Comparison of ENCODE assay signal across 24 cellular contexts in the genomic region with DNA sequence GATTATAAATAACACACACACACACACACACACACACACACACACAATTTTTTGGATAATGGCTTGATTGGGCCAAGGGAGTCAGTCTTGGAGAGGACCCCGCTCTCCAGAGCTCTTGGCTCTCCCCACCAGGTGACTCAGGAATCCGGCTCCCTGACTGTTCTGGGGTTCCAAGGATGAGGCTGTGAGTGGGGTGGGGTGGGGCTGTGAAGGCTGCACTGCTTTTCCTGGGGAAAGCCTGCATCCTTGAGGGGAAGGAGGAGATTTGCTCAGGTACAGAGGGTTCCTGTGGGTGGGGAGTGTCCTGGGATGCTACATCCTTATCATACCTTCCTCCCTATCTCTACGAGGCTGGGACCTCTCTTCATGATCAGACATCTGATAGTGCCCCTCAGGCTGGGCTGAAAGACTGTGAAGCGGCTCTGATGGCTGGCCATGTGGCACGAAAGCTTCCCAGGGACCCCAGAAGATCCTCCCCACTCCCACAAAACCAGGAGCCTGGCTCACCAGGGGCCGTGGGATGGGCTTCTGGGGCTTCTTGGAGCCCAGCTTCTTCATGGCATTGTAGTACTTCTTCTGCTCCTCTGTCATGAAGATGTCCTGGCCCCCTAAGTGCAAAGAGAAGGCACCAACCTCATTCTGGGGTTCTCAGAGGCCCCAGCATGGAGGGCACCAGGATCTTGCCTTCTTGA. TPM values are rescaled to one million over a fixed set of nuclear protein-coding genes. Genes with fewer than 3 reads are reported as not detected.
DNase-seq lines count a peak whose midpoint lies in the region; ATAC-seq, FAIRE-seq and TF ChIP-seq lines count a peak whose summit lies in the region.
"Had no signal": no experiment of that assay in that cellular context is flagged by ENCODE, and none has a peak within 500 bp of the region (broad histone marks: within the 10 kb centered on the region; RNA-seq: fewer than 3 reads in every experiment).

No MANE protein-coding gene starts in this region.

- H3K4me1 ChIP-seq in left ventricle myocardium inferior (no peaks in the 10 kb centered on the region), kidney (ENCODE audit: control insufficient read depth in 1 of 2, insufficient read depth in 1 of 2, low read depth in 1 of 2, low read length in 2 of 2) (no peaks in the 10 kb centered on the region), spleen (no peaks in the 10 kb centered on the region)
- H3K4me1 ChIP-seq: BLaER1 had no signal

- H3K36me3 ChIP-seq in left ventricle myocardium inferior: peaks cover 76% of the 10 kb centered on the region
- H3K36me3 ChIP-seq in kidney (ENCODE audit: control insufficient read depth in 1 of 2, insufficient read depth in 2 of 2, low read length in 2 of 2): no peaks in the 10 kb centered on the region
- H3K36me3 ChIP-seq in spleen: peaks cover 0 to 8% (median 0%) of the 10 kb centered on the region in 6 donors

- H3K27me3 ChIP-seq in left ventricle myocardium inferior (ENCODE audit: low read depth) (no peaks in the 10 kb centered on the region), spleen (replicated peaks in 1 of 7) (no peaks in the 10 kb centered on the region)
- H3K27me3 ChIP-seq: BLaER1 had no signal

- no peak for FAIRE-seq in kidney (lab: Jason Lieb, UNC)
- FAIRE-seq: A204.1, GM12892 had no signal

- no peak for TF ChIP-seq POLR2A in spleen (IDR thresholded peaks at IDR 0.05)

- DNase-seq in left ventricle myocardium inferior (no peak), Right ventricle myocardium inferior (ENCODE audit: missing footprints) (no peak), kidney (peak; percentile 25), spleen (peak; percentile 44), epidermal melanocyte (ENCODE audit: insufficient read length, low spot score) (no peak)
- DNase-seq in effector CD8-positive, alpha-beta T cell (lab: John Stamatoyannopoulos, UW): no peak
- DNase-seq: CD4-positive, CD25-positive, alpha-beta regulatory T cell; DMS153; DND-41; GOT3; HCEC 1CT; KBM-7; MV-4-11; NCI-H1105; NCI-H146; NCI-H1930; NCI-H446; NCI-H524 treated with DMSO at 0.1 percent for 48 hours; RPMI8226; SHP77 had no signal

- no peak for TF ChIP-seq CTCF in left ventricle myocardium inferior (IDR thresholded peaks at IDR 0.05; ENCODE audit: borderline replicate concordance)
- no peak for TF ChIP-seq CTCF in kidney (IDR thresholded peaks at IDR 0.05; ENCODE audit: borderline replicate concordance, extremely low read depth, insufficient read depth)
- no peak for TF ChIP-seq CTCF in spleen (IDR thresholded peaks at IDR 0.05 in 8 of 11, conservative IDR thresholded peaks at IDR 0.05 in 3 of 11)

- 73 to 100% (median 82%) methylated on average over 1 to 6 of the region's 6 CpGs for WGBS in spleen, 5 donors

- ATAC-seq in Right ventricle myocardium inferior (no peak), SK-N-SH treated with all-trans-retinoic acid at 6 μM for 48 hours (no peak)

- intact Hi-C loops in left ventricle myocardium inferior (cut with micrococcal nuclease) (no loop called here), Right ventricle myocardium inferior (cut with DNase I) (no loop called here), kidney (cut with DNase I) (no loop called here), spleen (cut with DNase I; ENCODE audit: low total_unique reads) (no loop called here)

- H3K4me3 ChIP-seq in left ventricle myocardium inferior: no peak overlapping the region
- no peak overlapping the region for H3K4me3 ChIP-seq in kidney (ENCODE audit: low read length in 2 of 2)
- no peak overlapping the region for H3K4me3 ChIP-seq in spleen
- H3K4me3 ChIP-seq: BLaER1 had no signal

- no peaks in the 10 kb centered on the region for H3K9me3 ChIP-seq in left ventricle myocardium inferior (replicated peaks)
- no peaks in the 10 kb centered on the region for H3K9me3 ChIP-seq in kidney (ENCODE audit: control insufficient read depth in 1 of 2, low read length in 2 of 2)
- peaks cover 0 to 14% (median 5%) of the 10 kb centered on the region in 8 donors for H3K9me3 ChIP-seq in spleen

- peak overlapping the region; percentile 8 for H3K27ac ChIP-seq in left ventricle myocardium inferior (replicated peaks)
- H3K27ac ChIP-seq in kidney (ENCODE audit: low read depth in 2 of 2, low read length in 2 of 2): no peak overlapping the region
- no peak overlapping the region for H3K27ac ChIP-seq in spleen
- H3K27ac ChIP-seq: BLaER1 had no signal

- no peak overlapping the region for H3K9ac ChIP-seq in kidney (ENCODE audit: low read length in 2 of 2)
- H3K9ac ChIP-seq: BLaER1 had no signal

TF ChIP-seq in SK-N-SH treated with all-trans-retinoic acid at 6 μM for 48 hours, 23 proteins besides CTCF, POLR2A, EP300 and RAD21 (continues in another document):
- no peak for TF ChIP-seq PPARA (CRISPR knock-in tag; IDR thresholded peaks at IDR 0.05; ENCODE audit: borderline replicate concordance)
- no peak for TF ChIP-seq ZNF70 (CRISPR knock-in tag; IDR thresholded peaks at IDR 0.05)
- no peak for TF ChIP-seq TOX (CRISPR knock-in tag; IDR thresholded peaks at IDR 0.05; ENCODE audit: borderline replicate concordance)
- TF ChIP-seq, protein P1, sequence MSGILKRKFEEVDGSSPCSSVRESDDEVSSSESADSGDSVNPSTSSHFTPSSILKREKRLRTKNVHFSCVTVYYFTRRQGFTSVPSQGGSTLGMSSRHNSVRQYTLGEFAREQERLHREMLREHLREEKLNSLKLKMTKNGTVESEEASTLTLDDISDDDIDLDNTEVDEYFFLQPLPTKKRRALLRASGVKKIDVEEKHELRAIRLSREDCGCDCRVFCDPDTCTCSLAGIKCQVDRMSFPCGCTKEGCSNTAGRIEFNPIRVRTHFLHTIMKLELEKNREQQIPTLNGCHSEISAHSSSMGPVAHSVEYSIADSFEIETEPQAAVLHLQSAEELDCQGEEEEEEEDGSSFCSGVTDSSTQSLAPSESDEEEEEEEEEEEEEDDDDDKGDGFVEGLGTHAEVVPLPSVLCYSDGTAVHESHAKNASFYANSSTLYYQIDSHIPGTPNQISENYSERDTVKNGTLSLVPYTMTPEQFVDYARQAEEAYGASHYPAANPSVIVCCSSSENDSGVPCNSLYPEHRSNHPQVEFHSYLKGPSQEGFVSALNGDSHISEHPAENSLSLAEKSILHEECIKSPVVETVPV (CRISPR knock-in tag; IDR thresholded peaks at IDR 0.05): no peak
- TF ChIP-seq, protein P2, sequence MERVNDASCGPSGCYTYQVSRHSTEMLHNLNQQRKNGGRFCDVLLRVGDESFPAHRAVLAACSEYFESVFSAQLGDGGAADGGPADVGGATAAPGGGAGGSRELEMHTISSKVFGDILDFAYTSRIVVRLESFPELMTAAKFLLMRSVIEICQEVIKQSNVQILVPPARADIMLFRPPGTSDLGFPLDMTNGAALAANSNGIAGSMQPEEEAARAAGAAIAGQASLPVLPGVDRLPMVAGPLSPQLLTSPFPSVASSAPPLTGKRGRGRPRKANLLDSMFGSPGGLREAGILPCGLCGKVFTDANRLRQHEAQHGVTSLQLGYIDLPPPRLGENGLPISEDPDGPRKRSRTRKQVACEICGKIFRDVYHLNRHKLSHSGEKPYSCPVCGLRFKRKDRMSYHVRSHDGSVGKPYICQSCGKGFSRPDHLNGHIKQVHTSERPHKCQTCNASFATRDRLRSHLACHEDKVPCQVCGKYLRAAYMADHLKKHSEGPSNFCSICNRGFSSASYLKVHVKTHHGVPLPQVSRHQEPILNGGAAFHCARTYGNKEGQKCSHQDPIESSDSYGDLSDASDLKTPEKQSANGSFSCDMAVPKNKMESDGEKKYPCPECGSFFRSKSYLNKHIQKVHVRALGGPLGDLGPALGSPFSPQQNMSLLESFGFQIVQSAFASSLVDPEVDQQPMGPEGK (CRISPR knock-in tag; IDR thresholded peaks at IDR 0.05; ENCODE audit: borderline replicate concordance): no peak
- no peak for TF ChIP-seq ZNF565 (CRISPR knock-in tag; conservative IDR thresholded peaks at IDR 0.05; ENCODE audit: low read depth)
- no peak for TF ChIP-seq ZFP30 (CRISPR knock-in tag; IDR thresholded peaks at IDR 0.05)
- no peak for TF ChIP-seq OSR1 (CRISPR knock-in tag; IDR thresholded peaks at IDR 0.05)
- TF ChIP-seq SNAI2 (CRISPR knock-in tag; IDR thresholded peaks at IDR 0.05): no peak
- TF ChIP-seq ZFP3 (CRISPR knock-in tag; IDR thresholded peaks at IDR 0.05): no peak
- no peak for TF ChIP-seq RARB (CRISPR knock-in tag; IDR thresholded peaks at IDR 0.05)
- no peak for TF ChIP-seq ARNTL (CRISPR knock-in tag; IDR thresholded peaks at IDR 0.05; ENCODE audit: borderline replicate concordance, low read depth)
- TF ChIP-seq CREB5 (CRISPR knock-in tag; IDR thresholded peaks at IDR 0.05; ENCODE audit: low read depth): no peak
- TF ChIP-seq TCF4 (CRISPR knock-in tag; IDR thresholded peaks at IDR 0.05; ENCODE audit: borderline replicate concordance): no peak
- TF ChIP-seq GLIS3 (CRISPR knock-in tag; IDR thresholded peaks at IDR 0.05): no peak
- TF ChIP-seq ZNF8 (CRISPR knock-in tag; IDR thresholded peaks at IDR 0.05): no peak
- no peak for TF ChIP-seq ESRRG (CRISPR knock-in tag; IDR thresholded peaks at IDR 0.05)
- TF ChIP-seq ISL1 (CRISPR knock-in tag; IDR thresholded peaks at IDR 0.05): no peak

RNA-seq across cellular contexts. Expression of gene EXOG, which starts 59.2 kb away (rescaled TPM):
- total RNA-seq in left ventricle myocardium inferior: 27.9 TPM
- 26.0 TPM for total RNA-seq in Right ventricle myocardium inferior
- 16.4 TPM for total RNA-seq in kidney
- 5.5 TPM for polyA plus RNA-seq in kidney (ENCODE audit: insufficient read depth, low read depth, low replicate concordance)
- total RNA-seq in spleen: 10 to 100 TPM; 16.9 to 20.9 (median 19.2) TPM
- polyA plus RNA-seq in spleen: 1 to 10 TPM; 3.9 to 8.6 (median 8.2) TPM

Comparison
In these comparisons a context has a peak if more than half of its experiments do, and no peak if none do; other contexts are left out.
1. DNase-seq: peak in kidney (single experiment) and spleen (single experiment); none in left ventricle myocardium inferior (single experiment), Right ventricle myocardium inferior (single experiment), effector CD8-positive, alpha-beta T cell (single experiment) and epidermal melanocyte (single experiment).